ENCODE assay signal across 30 cellular contexts in genomic region chr13:66765559-66765958, GRCh38.
"Had no signal": no experiment of that assay in that cellular context is flagged by ENCODE, and none has a peak within 500 bp of the region (broad histone marks: within the 10 kb centered on the region; RNA-seq: fewer than 3 reads in every experiment).

No MANE protein-coding gene starts in this region.

- H3K27me3 Mint-ChIP-seq: activated B cell treated with CpG ODN at 0.5 μM for 24 hours; activated CD4-positive, alpha-beta memory T cell treated with anti-CD3 and anti-CD28 coated beads for 36 hours; activated CD4-positive, alpha-beta T cell treated with anti-CD3 and anti-CD28 coated beads, Interleukin-2, amount 10 ng/mL, durations not matched to agents 7 days and 5 days; activated naive CD8-positive, alpha-beta T cell; activated T-helper 17 cell treated with anti-CD3 and anti-CD28 coated beads, Interleukin-2, amount 50 U/mL, for 72 hours had no signal

- H3K9me3 ChIP-seq: SJSA1 had no signal

- H3K4me1 Mint-ChIP-seq: activated B cell treated with CpG ODN at 0.5 μM for 24 hours; activated CD4-positive, alpha-beta T cell treated with anti-CD3 and anti-CD28 coated beads, Interleukin-2, amount 10 ng/mL, durations not matched to agents 7 days and 5 days; activated T-helper 17 cell treated with anti-CD3 and anti-CD28 coated beads, Interleukin-2, amount 50 U/mL, for 72 hours had no signal

- FAIRE-seq: colon had no signal

- H3K36me3 Mint-ChIP-seq: activated CD4-positive, alpha-beta memory T cell treated with anti-CD3 and anti-CD28 coated beads for 36 hours had no signal

- H3K4me3 Mint-ChIP-seq: activated B cell treated with CpG ODN at 0.5 μM for 24 hours; activated CD4-positive, alpha-beta memory T cell treated with anti-CD3 and anti-CD28 coated beads for 36 hours; activated CD4-positive, alpha-beta T cell treated with anti-CD3 and anti-CD28 coated beads, Interleukin-2, amount 10 ng/mL, durations not matched to agents 7 days and 5 days; activated naive CD4-positive, alpha-beta T cell treated with anti-CD3 and anti-CD28 coated beads for 36 hours; activated naive CD8-positive, alpha-beta T cell; activated T-helper 17 cell treated with anti-CD3 and anti-CD28 coated beads, Interleukin-2, amount 50 U/mL, for 72 hours; T-helper 1 cell treated with Interleukin-12 subunit alpha and Interleukin-12 subunit beta and Interleukin-4 antibody, amounts not matched to agents 30 μg/mL and 1 μg/mL, for 36 hours had no signal

- H3K4me3 ChIP-seq: Peyer's patch, SJSA1 had no signal

- H3K36me3 ChIP-seq: brain microvascular endothelial cell, Peyer's patch, SJSA1 had no signal

- ATAC-seq: activated T-helper 17 cell treated with anti-CD3 and anti-CD28 coated beads, Interleukin-2, amount 50 U/mL, for 72 hours; SK-N-SH treated with all-trans-retinoic acid at 6 μM for 48 hours had no signal

- H3K27ac Mint-ChIP-seq: activated B cell treated with CpG ODN at 0.5 μM for 24 hours; activated CD4-positive, alpha-beta memory T cell treated with anti-CD3 and anti-CD28 coated beads for 36 hours; activated CD4-positive, alpha-beta T cell treated with anti-CD3 and anti-CD28 coated beads, Interleukin-2, amount 10 ng/mL, durations not matched to agents 7 days and 5 days; activated naive CD4-positive, alpha-beta T cell treated with anti-CD3 and anti-CD28 coated beads for 36 hours; activated naive CD8-positive, alpha-beta T cell; activated T-helper 17 cell treated with anti-CD3 and anti-CD28 coated beads, Interleukin-2, amount 50 U/mL, for 72 hours; T-helper 1 cell treated with Interleukin-12 subunit alpha and Interleukin-12 subunit beta and Interleukin-4 antibody, amounts not matched to agents 30 μg/mL and 1 μg/mL, for 36 hours had no signal

- H3K27ac ChIP-seq: brain microvascular endothelial cell, Peyer's patch, RWPE1, SJSA1 had no signal

- H3K4me1 ChIP-seq: Peyer's patch, SJSA1 had no signal

- H3K27me3 ChIP-seq: brain microvascular endothelial cell, Peyer's patch, SJSA1 had no signal

- DNase-seq: activated B cell treated with CpG ODN at 0.5 μM for 24 hours; activated CD4-positive, alpha-beta memory T cell treated with anti-CD3 and anti-CD28 coated beads for 36 hours; activated CD4-positive, alpha-beta T cell treated with anti-CD3 and anti-CD28 coated beads for 1 hour; activated CD4-positive, alpha-beta T cell treated with anti-CD3 and anti-CD28 coated beads, Interleukin-2, amount 10 ng/mL, durations not matched to agents 7 days and 5 days; activated CD8-positive, alpha-beta memory T cell treated with anti-CD3 and anti-CD28 coated beads for 24 hours; activated gamma-delta T cell; activated naive CD4-positive, alpha-beta T cell treated with anti-CD3 and anti-CD28 coated beads for 36 hours; activated T-cell treated with anti-CD3 and anti-CD28 coated beads for 4 hours; activated T-cell treated with anti-CD3 and anti-CD28 coated beads, Interleukin-2, amount 50 U/mL, for 48 hours; brain microvascular endothelial cell; cerebellar nuclear complex; KG1; MV-4-11; NCI-H1092 treated with DMSO at 0.1 percent for 48 hours; NCI-H1417 treated with DMSO at 0.1 percent for 48 hours; NCI-H1694; NCI-H2081; NCI-H2171 treated with DMSO at 0.1 percent for 48 hours; NCI-H226; NCI-H524; NCI-H82; Peyer's patch; SHP77 had no signal
